In the genomic region with DNA sequence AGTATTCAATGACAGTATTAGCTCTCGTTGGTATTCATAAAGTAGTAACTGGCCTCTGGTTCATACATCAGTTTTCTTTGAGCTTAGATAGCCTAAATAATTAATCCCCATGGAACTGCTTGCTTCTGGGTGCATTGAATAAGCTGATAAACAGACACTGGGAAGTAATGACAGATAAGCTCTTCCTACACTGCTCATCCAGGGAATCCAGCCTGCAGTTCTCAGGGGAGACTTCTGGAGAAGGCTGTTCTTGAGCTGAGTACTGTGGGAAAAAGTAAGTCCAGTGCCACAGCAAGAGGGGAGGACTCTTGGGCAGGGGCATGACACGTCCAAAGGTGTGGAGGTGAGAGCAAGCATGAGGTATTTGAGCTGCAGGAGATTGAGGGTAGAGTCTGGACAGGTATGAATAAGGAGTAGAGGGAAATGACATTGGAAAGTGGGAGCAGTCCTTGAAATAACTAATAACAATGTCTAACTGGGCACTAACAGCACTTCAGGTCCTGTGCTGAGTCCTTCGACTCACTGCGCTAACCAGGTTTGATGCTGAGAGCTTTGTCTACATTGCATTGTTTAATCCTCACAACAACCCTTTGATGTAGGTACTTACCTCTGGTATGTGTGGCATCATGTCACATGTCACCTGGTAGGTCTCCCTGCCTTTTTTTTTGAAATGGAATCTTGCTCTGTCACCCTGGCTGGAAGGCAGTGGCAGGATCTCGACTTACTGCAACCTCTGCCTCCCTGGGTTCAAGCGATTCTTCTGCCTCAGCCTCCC, we compare ENCODE assay signal across 14 cellular contexts. TPM values are rescaled to one million over a fixed set of nuclear protein-coding genes. Genes with fewer than 3 reads are reported as not detected.
DNase-seq lines count a peak whose midpoint lies in the region; ATAC-seq and TF ChIP-seq lines count a peak whose summit lies in the region.
"Had no signal": no experiment of that assay in that cellular context is flagged by ENCODE, and none has a peak within 500 bp of the region (broad histone marks: within the 10 kb centered on the region; RNA-seq: fewer than 3 reads in every experiment).

No MANE protein-coding gene starts in this region.

- TF ChIP-seq RAD21 in HCT116 (IDR thresholded peaks at IDR 0.05; ENCODE audit: low read depth): no peak

- no peaks in the 10 kb centered on the region for H3K9me3 Mint-ChIP-seq in CD4-positive, CD25-positive, alpha-beta regulatory T cell
- H3K9me3 Mint-ChIP-seq in activated T-helper 17 cell treated with anti-CD3 and anti-CD28 coated beads, Interleukin-2, amount 50 U/mL, for 72 hours: no peaks in the 10 kb centered on the region
- no peaks in the 10 kb centered on the region for H3K9me3 Mint-ChIP-seq in naive thymus-derived CD8-positive, alpha-beta T cell
- H3K9me3 Mint-ChIP-seq: activated CD4-positive, alpha-beta T cell treated with anti-CD3 and anti-CD28 coated beads, Interleukin-2, amount 10 ng/mL, durations not matched to agents 7 days and 5 days had no signal

- peaks cover 27% of the 10 kb centered on the region for H3K79me2 ChIP-seq in HCT116 (ENCODE audit: insufficient read depth, low read length)

- peaks cover 13% of the 10 kb centered on the region for H3K36me3 Mint-ChIP-seq in CD4-positive, CD25-positive, alpha-beta regulatory T cell
- peaks cover 5% of the 10 kb centered on the region for H3K36me3 Mint-ChIP-seq in activated T-helper 17 cell treated with anti-CD3 and anti-CD28 coated beads, Interleukin-2, amount 50 U/mL, for 72 hours (ENCODE audit: low read depth)
- peaks cover 0 to 28% (median 0%) of the 10 kb centered on the region in 3 donors for H3K36me3 Mint-ChIP-seq in naive thymus-derived CD8-positive, alpha-beta T cell

- no peaks in the 10 kb centered on the region for H3K9me2 ChIP-seq in HCT116 (ENCODE audit: insufficient read depth)

- no peaks in the 10 kb centered on the region for H4K20me1 ChIP-seq in HCT116 (ENCODE audit: insufficient read depth)

- H3K4me3 Mint-ChIP-seq in CD4-positive, CD25-positive, alpha-beta regulatory T cell: peak overlapping the region in 2 of 4 donors; percentile 72 to 84
- no peak overlapping the region for H3K4me3 Mint-ChIP-seq in activated T-helper 17 cell treated with anti-CD3 and anti-CD28 coated beads, Interleukin-2, amount 50 U/mL, for 72 hours
- peak overlapping the region in 4 of 10 donors; percentile 11 to 55 (median 40) for H3K4me3 Mint-ChIP-seq in naive thymus-derived CD8-positive, alpha-beta T cell
- H3K4me3 Mint-ChIP-seq: activated CD4-positive, alpha-beta T cell treated with anti-CD3 and anti-CD28 coated beads, Interleukin-2, amount 10 ng/mL, durations not matched to agents 7 days and 5 days had no signal

- H3K9ac ChIP-seq in HCT116 (ENCODE audit: low read length): peak overlapping the region; percentile 18; the same call in 1 of the 2 replicates
- H3K9ac ChIP-seq: BLaER1 treated with 17β-estradiol and CSF1 and Interleukin-3, amounts not matched to agents 10 nM and 100 nM had no signal

- no peaks in the 10 kb centered on the region for H3K27me3 ChIP-seq in CD4-positive, CD25-positive, alpha-beta regulatory T cell (ENCODE audit: control insufficient read depth, insufficient read depth, low read length)
- no peaks in the 10 kb centered on the region for H3K27me3 ChIP-seq in HCT116 (ENCODE audit: insufficient read depth, low read length)
- H3K27me3 ChIP-seq: BLaER1 treated with 17β-estradiol and CSF1 and Interleukin-3, amounts not matched to agents 10 nM and 100 nM; uterus had no signal

- BruUV-seq in HCT116 (replicated peaks; lab: Mats Ljungman, UMichigan): no TSS peak

- peak overlapping the region; percentile 70 for H3K4me2 ChIP-seq in HCT116 (ENCODE audit: low read length)
- H3K4me2 ChIP-seq: BLaER1 treated with 17β-estradiol and CSF1 and Interleukin-3, amounts not matched to agents 10 nM and 100 nM had no signal

- no peak overlapping the region for H3K4me3 ChIP-seq in CD4-positive, CD25-positive, alpha-beta regulatory T cell (ENCODE audit: low read depth, low read length)
- H3K4me3 ChIP-seq in HCT116 (replicated peaks in 1 of 2; ENCODE audit: low read depth in 1 of 2, low read length in 2 of 2): peak overlapping the region in 1 of 2 experiments; percentile 35; a peak in 1 of 4 replicates
- H3K4me3 ChIP-seq: BLaER1 treated with 17β-estradiol and CSF1 and Interleukin-3, amounts not matched to agents 10 nM and 100 nM; uterus had no signal

- H2AFZ ChIP-seq in HCT116 (ENCODE audit: low read depth, low read length, poor library complexity, severe bottlenecking): no peak overlapping the region

- TF ChIP-seq POLR2A in HCT116 (IDR thresholded peaks at IDR 0.05; ENCODE audit: borderline replicate concordance, extremely low read depth, insufficient read depth, insufficient read length): no peak

- H3K27ac Mint-ChIP-seq in CD4-positive, CD25-positive, alpha-beta regulatory T cell: peak overlapping the region in 2 of 3 donors; percentile 6 to 12
- peak overlapping the region; percentile 36 for H3K27ac Mint-ChIP-seq in activated T-helper 17 cell treated with anti-CD3 and anti-CD28 coated beads, Interleukin-2, amount 50 U/mL, for 72 hours
- peak overlapping the region; percentile 24 to 77 (median 51) for H3K27ac Mint-ChIP-seq in naive thymus-derived CD8-positive, alpha-beta T cell
- H3K27ac Mint-ChIP-seq: activated CD4-positive, alpha-beta T cell treated with anti-CD3 and anti-CD28 coated beads, Interleukin-2, amount 10 ng/mL, durations not matched to agents 7 days and 5 days had no signal

- no peak for DNase-seq in CD4-positive, CD25-positive, alpha-beta regulatory T cell
- DNase-seq in HCT116 (ENCODE audit: low read depth, low spot score): no peak
- DNase-seq in naive thymus-derived CD8-positive, alpha-beta T cell: no peak
- no peak for DNase-seq in MV-4-11 (lab: John Stamatoyannopoulos, UW)
- DNase-seq in NCI-H1436 treated with DMSO at 0.1 percent for 48 hours (lab: John Stamatoyannopoulos, UW): no peak
- DNase-seq in hypothalamus (lab: John Stamatoyannopoulos, UW): no peak
- DNase-seq: activated CD4-positive, alpha-beta T cell treated with anti-CD3 and anti-CD28 coated beads, Interleukin-2, amount 10 ng/mL, durations not matched to agents 7 days and 5 days; NCI-H1930; stimulated activated CD4-positive, alpha-beta T cell treated with anti-CD3 and anti-CD28 coated beads, Interleukin-2, amount 100 ng/mL, for 24 hours; uterus had no signal

- intact Hi-C loops in HCT116 (cut with micrococcal nuclease): no loop called here

- H3K4me1 Mint-ChIP-seq in CD4-positive, CD25-positive, alpha-beta regulatory T cell: peaks cover 20 to 78% (median 53%) of the 10 kb centered on the region in 4 donors
- H3K4me1 Mint-ChIP-seq in activated T-helper 17 cell treated with anti-CD3 and anti-CD28 coated beads, Interleukin-2, amount 50 U/mL, for 72 hours: peaks cover 29% of the 10 kb centered on the region
- peaks cover 37 to 79% (median 72%) of the 10 kb centered on the region in 4 donors for H3K4me1 Mint-ChIP-seq in naive thymus-derived CD8-positive, alpha-beta T cell

- peaks cover 9% of the 10 kb centered on the region for H3K4me1 ChIP-seq in CD4-positive, CD25-positive, alpha-beta regulatory T cell (ENCODE audit: control insufficient read depth, insufficient read depth, low read length, poor library complexity, severe bottlenecking)
- peaks cover 33 to 50% of the 10 kb centered on the region in 2 experiments for H3K4me1 ChIP-seq in HCT116 (ENCODE audit: control insufficient read depth in 1 of 2, insufficient read depth in 2 of 2, low read length in 2 of 2)

- H3K36me3 ChIP-seq in CD4-positive, CD25-positive, alpha-beta regulatory T cell (ENCODE audit: control insufficient read depth, insufficient read depth, low read length): peaks cover 3% of the 10 kb centered on the region
- H3K36me3 ChIP-seq in HCT116 (ENCODE audit: control insufficient read depth in 1 of 2, insufficient read depth in 2 of 2, low read length in 2 of 2): no peaks in the 10 kb centered on the region
- H3K36me3 ChIP-seq: uterus had no signal

- CTCF ChIA-PET in HCT116 (lab: Charles Lee): no interaction called here

- RAD21 ChIA-PET in HCT116 (lab: Charles Lee; ENCODE audit: low non-redundant PET in 1 of 2, low total read pairs in 2 of 2, uncharacterized antibody in 2 of 2, unreplicated experiment in 2 of 2): no interaction called here

- no peak for TF ChIP-seq CTCF in HCT116 (IDR thresholded peaks at IDR 0.05 in 2 of 3, conservative IDR thresholded peaks at IDR 0.05 in 1 of 3; ENCODE audit: borderline replicate concordance in 1 of 3, insufficient read depth in 1 of 3, low read depth in 2 of 3, low read length in 2 of 3)

- H3K27ac ChIP-seq in CD4-positive, CD25-positive, alpha-beta regulatory T cell (ENCODE audit: insufficient read depth, low read length, poor library complexity, severe bottlenecking): no peak overlapping the region
- peak overlapping the region; percentile 45 for H3K27ac ChIP-seq in HCT116 (ENCODE audit: low read depth, low read length)
- H3K27ac ChIP-seq: BLaER1 treated with 17β-estradiol and CSF1 and Interleukin-3, amounts not matched to agents 10 nM and 100 nM; HL-60 had no signal

- no peaks in the 10 kb centered on the region for H3K9me3 ChIP-seq in CD4-positive, CD25-positive, alpha-beta regulatory T cell (ENCODE audit: control insufficient read depth in 2 of 2, low read length in 2 of 2)
- H3K9me3 ChIP-seq in HCT116 (ENCODE audit: control insufficient read depth in 1 of 2, insufficient read depth in 1 of 2, low read depth in 1 of 2, low read length in 2 of 2): no peaks in the 10 kb centered on the region
- H3K9me3 ChIP-seq: uterus had no signal

- no peaks in the 10 kb centered on the region for H3K27me3 Mint-ChIP-seq in CD4-positive, CD25-positive, alpha-beta regulatory T cell
- no peaks in the 10 kb centered on the region for H3K27me3 Mint-ChIP-seq in activated T-helper 17 cell treated with anti-CD3 and anti-CD28 coated beads, Interleukin-2, amount 50 U/mL, for 72 hours
- H3K27me3 Mint-ChIP-seq in naive thymus-derived CD8-positive, alpha-beta T cell: no peaks in the 10 kb centered on the region
- H3K27me3 Mint-ChIP-seq: activated CD4-positive, alpha-beta T cell treated with anti-CD3 and anti-CD28 coated beads, Interleukin-2, amount 10 ng/mL, durations not matched to agents 7 days and 5 days had no signal

- POLR2A ChIA-PET in HCT116 (lab: Charles Lee): interaction anchor here (0.7 kb wide), 1 partner anchor 15 kb away, joined by 4 read pairs; no protein-coding TSS in a partner anchor
- POLR2A ChIA-PET in naive thymus-derived CD8-positive, alpha-beta T cell (lab: Charles Lee): interaction anchor here (0.6 to 1.9 kb wide), 6 partner anchors 8 to 55 kb away, joined by 3 to 11 read pairs (median 3); no protein-coding TSS in a partner anchor

- no peak for ATAC-seq in CD4-positive, CD25-positive, alpha-beta regulatory T cell (ENCODE audit: low read depth in 2 of 2)
- ATAC-seq in HCT116: peak; percentile 50
- no peak for ATAC-seq in activated T-helper 17 cell treated with anti-CD3 and anti-CD28 coated beads, Interleukin-2, amount 50 U/mL, for 72 hours (replicated peaks)
- peak; percentile 51 to 63 for ATAC-seq in naive thymus-derived CD8-positive, alpha-beta T cell
- no peak for ATAC-seq in GM21447 (IDR thresholded peaks at IDR 0.05; ENCODE audit: unreplicated experiment)

RNA-seq across cellular contexts. Expression of gene GARRE1, which starts 7.2 kb away (rescaled TPM):
- total RNA-seq in CD4-positive, CD25-positive, alpha-beta regulatory T cell: 47.4 TPM
- 1 to 10 TPM; 3.2 to 6.6 (median 4.5) TPM for polyA plus RNA-seq in CD4-positive, CD25-positive, alpha-beta regulatory T cell
- 16.9 TPM for total RNA-seq in HCT116 (2021; ENCODE audit: unreplicated experiment)
- polyA plus RNA-seq in HCT116 (2012): 9.1 and 10.8 TPM in 2 replicates
- total RNA-seq in activated T-helper 17 cell treated with anti-CD3 and anti-CD28 coated beads, Interleukin-2, amount 50 U/mL, for 72 hours: 10 to 100 TPM; 13.6 to 22.2 TPM
- 10 to 100 TPM; 41.5 to 53.7 TPM for total RNA-seq in naive thymus-derived CD8-positive, alpha-beta T cell
- 1 to 10 TPM; 5.4 to 6.3 (median 5.6) TPM for polyA plus RNA-seq in naive thymus-derived CD8-positive, alpha-beta T cell

Comparison
In these comparisons a context has a peak if more than half of its experiments do, and no peak if none do; other contexts are left out.
1. ATAC-seq: peak in HCT116 (single experiment) and naive thymus-derived CD8-positive, alpha-beta T cell (2 of 2); none in CD4-positive, CD25-positive, alpha-beta regulatory T cell (0 of 2), activated T-helper 17 cell treated with anti-CD3 and anti-CD28 coated beads, Interleukin-2, amount 50 U/mL, for 72 hours (single experiment) and GM21447 (single experiment).
2. Peak in every context shown above with its lines, with median percentiles within 50 percentile points of each other: H3K27ac Mint-ChIP-seq.